Comparison of ENCODE assay signal across 30 cellular contexts in the genomic region with DNA sequence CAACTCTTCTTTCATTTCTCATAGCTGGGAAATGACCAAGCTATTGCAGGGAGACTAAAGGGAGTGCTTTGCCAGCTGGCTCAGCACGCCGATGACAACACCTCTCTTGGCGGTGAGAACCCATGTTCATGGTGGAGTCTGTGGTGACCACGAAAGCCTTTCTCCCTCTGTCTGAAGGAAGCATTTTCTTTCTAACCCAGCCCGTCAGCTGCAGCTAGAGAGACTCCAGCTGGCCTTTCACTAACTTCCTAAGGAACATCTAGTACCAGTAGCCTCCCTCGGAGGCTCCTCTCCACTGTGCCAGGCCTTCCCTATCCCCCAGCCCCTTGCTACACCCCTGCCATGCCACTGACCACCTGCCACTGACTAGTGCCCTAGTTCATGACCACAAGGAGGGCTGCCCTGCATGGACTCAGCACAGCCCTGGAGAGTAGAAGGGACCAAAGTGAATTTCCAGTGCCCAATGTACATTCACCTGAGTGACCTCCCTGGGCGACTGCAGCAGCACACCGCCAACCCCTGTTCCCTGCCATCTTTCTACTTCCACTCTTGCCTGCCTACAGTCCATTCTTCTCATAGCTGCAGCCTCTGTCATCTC.
"Had no signal": no experiment of that assay in that cellular context is flagged by ENCODE, and none has a peak within 500 bp of the region (broad histone marks: within the 10 kb centered on the region; RNA-seq: fewer than 3 reads in every experiment).

No MANE protein-coding gene starts in this region.

- ATAC-seq: activated naive CD8-positive, alpha-beta T cell treated with anti-CD3 and anti-CD28 coated beads, Interleukin-2, amount 50 U/mL, for 24 hours; activated T-cell treated with anti-CD3 and anti-CD28 coated beads, Interleukin-2, amount 50 U/mL, for 4 hours had no signal

- H3K27ac ChIP-seq: KMS-11, PC-9, RWPE1, SJSA1, VCaP had no signal

- H3K9me3 ChIP-seq: SJSA1, SK-N-SH had no signal

- H3K36me3 ChIP-seq: SJSA1 had no signal

- H3K4me1 ChIP-seq: SJSA1 had no signal

- DNase-seq: activated B cell treated with CpG ODN at 0.5 μM for 24 hours; activated CD4-positive, alpha-beta memory T cell treated with anti-CD3 and anti-CD28 coated beads for 36 hours; activated CD4-positive, alpha-beta T cell treated with anti-CD3 and anti-CD28 coated beads for 4 hours; activated CD4-positive, alpha-beta T cell treated with anti-CD3 and anti-CD28 coated beads, Interleukin-2, amount 50 U/mL, for 1 hour; activated CD4-positive, CD25-positive, alpha-beta regulatory T cell treated with anti-CD3 and anti-CD28 coated beads, Interleukin-2, amount 50 U/mL, for 72 hours; activated CD8-positive, alpha-beta memory T cell treated with anti-CD3 and anti-CD28 coated beads, Interleukin-2, amount 50 U/mL, for 4 hours; activated gamma-delta T cell treated with Interleukin-2 at 50 U/mL for 16 hours; activated naive CD4-positive, alpha-beta T cell treated with anti-CD3 and anti-CD28 coated beads, Interleukin-2, amount 10 ng/mL, durations not matched to agents 7 days and 5 days; activated naive CD8-positive, alpha-beta T cell treated with anti-CD3 and anti-CD28 coated beads, Interleukin-2, amount 50 U/mL, for 24 hours; activated T-cell treated with anti-CD3 and anti-CD28 coated beads for 4 hours; activated T-cell treated with anti-CD3 and anti-CD28 coated beads, Interleukin-2, amount 50 U/mL, for 4 hours; anterior cingulate cortex; central memory CD4-positive, alpha-beta T cell; NCI-H1092 treated with DMSO at 0.1 percent for 48 hours; NCI-H1417; NCI-H146; NCI-H187; NCI-H2029 treated with DMSO at 0.1 percent for 48 hours; NCI-H2107; NCI-H2171; NCI-H510A; NCI-H526; NCI-H748 treated with DMSO at 0.1 percent for 48 hours; PC-9; SHP77; SK-N-SH had no signal

- H3K27me3 ChIP-seq: SJSA1 had no signal

- H3K4me3 ChIP-seq: PC-9, SJSA1 had no signal
